Comparison of ENCODE assay signal across 21 cellular contexts in genomic region chr18:38318416-38318815, GRCh38.
A peak's percentile ranks its signal among the peaks of the same experiment; 100 is the strongest.
DNase-seq lines count a peak whose midpoint lies in the region; ATAC-seq, FAIRE-seq and TF ChIP-seq lines count a peak whose summit lies in the region.
"Had no signal": no experiment of that assay in that cellular context is flagged by ENCODE, and none has a peak within 500 bp of the region (broad histone marks: within the 10 kb centered on the region; RNA-seq: fewer than 3 reads in every experiment).

No MANE protein-coding gene starts in this region.

- H3K9me3 ChIP-seq in mammary epithelial cell (replicated peaks; ENCODE audit: insufficient read depth, low read length): no peaks in the 10 kb centered on the region
- H3K9me3 ChIP-seq: BE2C, BLaER1 had no signal

- H4K20me1 ChIP-seq in mammary epithelial cell (ENCODE audit: insufficient read depth, low read length): no peaks in the 10 kb centered on the region
- H4K20me1 ChIP-seq: BLaER1 had no signal

- peak; percentile 79 for FAIRE-seq in D721Med (lab: Jason Lieb, UNC)
- FAIRE-seq: GM12891, GM19239 had no signal

- H3K4me3 ChIP-seq in mammary epithelial cell (replicated peaks in 1 of 3; ENCODE audit: insufficient read depth in 1 of 3, low read depth in 2 of 3, low read length in 3 of 3): no peak overlapping the region
- no peak overlapping the region for H3K4me3 ChIP-seq in epithelial cell of esophagus (ENCODE audit: low read length)
- H3K4me3 ChIP-seq: BLaER1 had no signal

- no peak overlapping the region for H3K4me2 ChIP-seq in mammary epithelial cell (ENCODE audit: insufficient read depth, low read depth, low read length)
- H3K4me2 ChIP-seq: BLaER1 had no signal

- DNase-seq in D721Med (ENCODE audit: insufficient read length, low spot score): no peak
- peak; percentile 23 for DNase-seq in NCI-H226
- DNase-seq in mammary epithelial cell: peak; percentile 64
- DNase-seq in epithelial cell of esophagus (ENCODE audit: low read depth): peak; percentile 43
- DNase-seq in H4 (ENCODE audit: low spot score): no peak
- no peak for DNase-seq in cortex of kidney (lab: John Stamatoyannopoulos, UW)
- DNase-seq: 8988T; ACHN; BE2C; C1 segment of cervical spinal cord; CD4-positive, alpha-beta memory T cell; CD4-positive, CD25-positive, alpha-beta regulatory T cell; CD8-positive, alpha-beta memory T cell; COR-L47; DMS79 treated with DMSO at 0.1 percent for 48 hours; GF-D8 had no signal

- CTCF ChIA-PET in mammary epithelial cell (lab: Charles Lee; ENCODE audit: low non-redundant PET): no interaction called here

- in situ Hi-C loops in mammary epithelial cell (cut with MboI; ENCODE audit: low sequenced_read_pairs in 2 of 2): no loop called here

- BruUV-seq in mammary epithelial cell (replicated peaks; lab: Mats Ljungman, UMichigan): no TSS peak

- no peak overlapping the region for H2AFZ ChIP-seq in mammary epithelial cell (ENCODE audit: low read depth, low read length)

- no peak overlapping the region for H3K27ac ChIP-seq in mammary epithelial cell (ENCODE audit: insufficient read depth, low read depth, low read length)
- H3K27ac ChIP-seq: BLaER1 had no signal

- dilution Hi-C loops in mammary epithelial cell (cut with HindIII; ENCODE audit: low sequenced_read_pairs): no loop called here

- no peaks in the 10 kb centered on the region for H3K79me2 ChIP-seq in mammary epithelial cell (ENCODE audit: insufficient read depth, low read length)

- intact Hi-C loops in mammary epithelial cell (cut with micrococcal nuclease): no loop called here

- H3K4me1 ChIP-seq in mammary epithelial cell (ENCODE audit: insufficient read depth, low read length): peaks cover 10% of the 10 kb centered on the region
- H3K4me1 ChIP-seq: BE2C, BLaER1 had no signal

- H3K9ac ChIP-seq in mammary epithelial cell (ENCODE audit: insufficient read depth, low read length): no peak overlapping the region
- H3K9ac ChIP-seq: BLaER1 had no signal

- TF ChIP-seq CTCF in D721Med (IDR thresholded peaks at IDR 0.05; ENCODE audit: insufficient read depth, missing control alignments): no peak
- TF ChIP-seq CTCF in mammary epithelial cell (conservative IDR thresholded peaks at IDR 0.05 in 1 of 2, IDR thresholded peaks at IDR 0.05 in 1 of 2; ENCODE audit: extremely low read depth in 1 of 2, insufficient read depth in 1 of 2, low read depth in 1 of 2, low read length in 2 of 2): no peak
- TF ChIP-seq CTCF in epithelial cell of esophagus (IDR thresholded peaks at IDR 0.05; ENCODE audit: insufficient read depth, low read depth, low read length, missing control alignments): no peak

- no peaks in the 10 kb centered on the region for H3K36me3 ChIP-seq in mammary epithelial cell (ENCODE audit: insufficient read depth, low read length)
- H3K36me3 ChIP-seq: BE2C, BLaER1 had no signal

- ATAC-seq in HG03196 (IDR thresholded peaks at IDR 0.05; ENCODE audit: unreplicated experiment) (no peak), GM21723 (IDR thresholded peaks at IDR 0.05; ENCODE audit: unreplicated experiment) (no peak)

- H3K27me3 ChIP-seq in mammary epithelial cell (ENCODE audit: insufficient read depth, low read length): no peaks in the 10 kb centered on the region
- H3K27me3 ChIP-seq: BE2C, BLaER1 had no signal

Comparison
In these comparisons a context has a peak if more than half of its experiments do, and no peak if none do; other contexts are left out.
1. DNase-seq: peak in NCI-H226 (single experiment), mammary epithelial cell (single experiment) and epithelial cell of esophagus (single experiment); none in D721Med (single experiment), H4 (single experiment) and cortex of kidney (single experiment).